8 cellular contexts compared by ENCODE assay signal in genomic region chr7:99472561-99473314, GRCh38. TPM values are rescaled to one million over a fixed set of nuclear protein-coding genes. Genes with fewer than 3 reads are reported as not detected.
DNase-seq lines count a peak whose midpoint lies in the region; ATAC-seq, FAIRE-seq and TF ChIP-seq lines count a peak whose summit lies in the region.

Gene ZNF789 (plus strand): TSS chr7:99472890. CDS start chr7:99476457, 3,567 bp downstream.

- H3K4me3 Mint-ChIP-seq in chondrocyte (ENCODE audit: unreplicated experiment): peak within 1 kb of the TSS; percentile 97

- H3K9ac ChIP-seq in kidney (ENCODE audit: low read length in 2 of 2): peak within 1 kb of the TSS; percentile 69 to 75

- peak; percentile 91 for ATAC-seq in HG03439 (IDR thresholded peaks at IDR 0.05; ENCODE audit: unreplicated experiment)

- TF ChIP-seq POLR2A in GM19193 (IDR thresholded peaks at IDR 0.05; ENCODE audit: extremely low read depth, insufficient read depth, insufficient read length): peak; percentile 87

- H3K4me3 ChIP-seq in kidney (ENCODE audit: low read length in 2 of 2): peak within 1 kb of the TSS; percentile 81 to 96

- no peaks in the 10 kb centered on the region for H3K36me3 ChIP-seq in kidney (ENCODE audit: control insufficient read depth in 1 of 2, insufficient read depth in 2 of 2, low read length in 2 of 2)

- no peaks in the 10 kb centered on the region for H3K36me3 Mint-ChIP-seq in chondrocyte (ENCODE audit: low read depth)

- DNase-seq in AML-193 (lab: John Stamatoyannopoulos, UW) (peak; percentile 91 to 93), NCI-H510A treated with DMSO at 0.1 percent for 48 hours (lab: John Stamatoyannopoulos, UW) (peak; percentile 83), chondrocyte (ENCODE audit: low spot score) (peak; percentile 100), kidney (peak; percentile 99)
- peak; percentile 96 to 97 for DNase-seq in activated CD4-positive, alpha-beta T cell treated with anti-CD3 and anti-CD28 coated beads for 24 hours (ENCODE audit: low read depth in 2 of 2)
- peak; percentile 99 for DNase-seq in stimulated activated CD4-positive, alpha-beta T cell treated with anti-CD3 and anti-CD28 coated beads, Interleukin-15, amount 100 ng/mL, for 24 hours

- FAIRE-seq in kidney (lab: Jason Lieb, UNC): peak; percentile 95

- H3K27ac ChIP-seq in kidney (ENCODE audit: low read depth in 2 of 2, low read length in 2 of 2): peak within 1 kb of the TSS; percentile 47 to 73

- TF ChIP-seq CTCF in chondrocyte (IDR thresholded peaks at IDR 0.05) (peak; percentile 37), kidney (IDR thresholded peaks at IDR 0.05; ENCODE audit: borderline replicate concordance, extremely low read depth, insufficient read depth) (no peak)

- H3K4me1 ChIP-seq in kidney (ENCODE audit: control insufficient read depth in 1 of 2, insufficient read depth in 1 of 2, low read depth in 1 of 2, low read length in 2 of 2): peaks cover 3 to 8% of the 10 kb centered on the region in 2 donors

- H3K27me3 Mint-ChIP-seq in chondrocyte (ENCODE audit: low read depth): no peaks in the 10 kb centered on the region

- peaks cover 35% of the 10 kb centered on the region for H3K4me1 Mint-ChIP-seq in chondrocyte (ENCODE audit: low read depth)

- no peaks in the 10 kb centered on the region for H3K9me3 Mint-ChIP-seq in chondrocyte (ENCODE audit: low read depth)

- H3K9me3 ChIP-seq in kidney (ENCODE audit: control insufficient read depth in 1 of 2, low read length in 2 of 2): no peaks in the 10 kb centered on the region

- peak within 1 kb of the TSS; percentile 96 for H3K27ac Mint-ChIP-seq in chondrocyte (ENCODE audit: unreplicated experiment)

- intact Hi-C loops in kidney (cut with DNase I): no loop called here

RNA-seq across cellular contexts. Expression of gene ZNF789, which starts in this region (rescaled TPM):
- total RNA-seq in chondrocyte (7.3 to 15.2 TPM (median 10.0 TPM) in 3 replicates), kidney (14.8 TPM)
- polyA plus RNA-seq in kidney (ENCODE audit: insufficient read depth, low read depth, low replicate concordance): 10.6 TPM

Comparison
In these comparisons a context has a peak if more than half of its experiments do, and no peak if none do; other contexts are left out.
1. Peak in every context shown above with its lines: DNase-seq, ATAC-seq, H3K4me3 ChIP-seq and H3K27ac ChIP-seq.